In the genomic region with DNA sequence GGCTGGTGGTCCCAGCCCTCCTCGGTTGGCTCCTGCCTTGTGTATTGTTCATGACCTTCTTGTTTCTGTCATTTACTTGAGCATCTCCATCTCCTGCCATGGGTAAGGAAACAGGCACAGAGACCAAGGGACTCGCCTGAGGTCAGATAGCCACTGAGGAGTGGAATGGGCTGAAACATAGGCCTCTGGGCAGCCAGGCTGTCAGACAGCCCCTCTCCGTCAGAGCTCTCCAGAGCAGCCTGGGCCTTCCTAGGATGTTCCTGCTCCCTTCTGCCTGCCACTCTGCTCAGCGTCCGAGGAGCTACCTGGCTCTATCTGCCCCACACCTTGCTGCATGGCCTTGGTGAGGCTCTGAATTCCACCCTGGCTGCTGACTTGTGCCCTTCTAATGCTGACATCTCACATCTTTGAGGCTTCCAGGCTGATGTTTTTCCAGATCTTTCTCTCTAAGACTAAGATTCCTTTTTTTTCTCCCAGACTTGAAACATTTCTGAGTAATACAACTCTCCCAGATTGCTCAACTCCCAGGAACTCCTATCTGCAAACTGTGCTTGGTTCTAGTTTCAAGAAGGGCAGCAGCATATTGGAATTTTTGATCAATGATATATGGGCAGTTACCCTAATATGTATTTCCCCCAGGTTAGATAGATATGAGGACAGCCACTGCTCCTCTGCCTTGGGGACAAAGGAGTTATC, we compare ENCODE assay signal across 10 cellular contexts.
DNase-seq lines count a peak whose midpoint lies in the region; ATAC-seq, FAIRE-seq and TF ChIP-seq lines count a peak whose summit lies in the region.
"Had no signal": no experiment of that assay in that cellular context is flagged by ENCODE, and none has a peak within 500 bp of the region (broad histone marks: within the 10 kb centered on the region; RNA-seq: fewer than 3 reads in every experiment).

No MANE protein-coding gene starts in this region.

- FAIRE-seq in GM12892 (lab: Jason Lieb, UNC), result no peak

- H3K9me3 ChIP-seq in right cardiac atrium (ENCODE audit: control insufficient read depth, low read length), result no peaks in the 10 kb centered on the region

- in situ Hi-C loops in astrocyte of the spinal cord (cut with HindIII; ENCODE audit: low sequenced_read_pairs), result no loop called here

- H3K9me3 Mint-ChIP-seq in activated naive CD4-positive, alpha-beta T cell treated with anti-CD3 and anti-CD28 coated beads, Interleukin-2, amount 50 U/mL, for 72 hours, result no peaks in the 10 kb centered on the region

- DNase-seq in COLO829 (ENCODE audit: low spot score) (peak; percentile 45), astrocyte of the spinal cord (ENCODE audit: low read depth, low spot score) (peak; percentile 70), right cardiac atrium (no peak), GM12892 (ENCODE audit: insufficient read length) (no peak)
- no peak for DNase-seq in activated naive CD4-positive, alpha-beta T cell treated with anti-CD3 and anti-CD28 coated beads, Interleukin-2, amount 50 U/mL, for 72 hours (ENCODE audit: low spot score in 2 of 2)
- DNase-seq: activated naive CD4-positive, alpha-beta T cell treated with anti-CD3 and anti-CD28 coated beads, Interleukin-2, amount 50 U/mL, for 16 hours; DND-41 had no signal

- peak; percentile 10 to 41 for ATAC-seq in right cardiac atrium
- ATAC-seq in activated naive CD4-positive, alpha-beta T cell treated with anti-CD3 and anti-CD28 coated beads, Interleukin-2, amount 50 U/mL, for 72 hours, result no peak
- ATAC-seq in HG03095 (IDR thresholded peaks at IDR 0.05; ENCODE audit: unreplicated experiment), result no peak
- no peak for ATAC-seq in HG03159 (IDR thresholded peaks at IDR 0.05; ENCODE audit: unreplicated experiment)

- H3K4me3 ChIP-seq in astrocyte of the spinal cord (ENCODE audit: low read depth, low read length) (no peak overlapping the region), right cardiac atrium (ENCODE audit: low read length) (no peak overlapping the region), skin epidermis (no peak overlapping the region)

- H3K27ac Mint-ChIP-seq in activated naive CD4-positive, alpha-beta T cell treated with anti-CD3 and anti-CD28 coated beads, Interleukin-2, amount 50 U/mL, for 72 hours, result no peak overlapping the region

- H3K36me3 Mint-ChIP-seq in activated naive CD4-positive, alpha-beta T cell treated with anti-CD3 and anti-CD28 coated beads, Interleukin-2, amount 50 U/mL, for 72 hours, result no peaks in the 10 kb centered on the region

- intact Hi-C loops in right cardiac atrium (cut with DNase I), result loop anchor here in 1 of 4 donors (5.0 kb wide), 1 partner anchor 36 kb away; no protein-coding TSS in a partner anchor

- no peaks in the 10 kb centered on the region for H3K27me3 ChIP-seq in right cardiac atrium (ENCODE audit: control insufficient read depth, insufficient read depth)

- 41% methylated on average over 5 of the region's 5 CpGs for WGBS in right cardiac atrium

- peaks cover 44% of the 10 kb centered on the region for H3K4me1 ChIP-seq in right cardiac atrium (ENCODE audit: control insufficient read depth, insufficient read depth, low read length)

- no peak for TF ChIP-seq POLR2A in GM12892 (IDR thresholded peaks at IDR 0.05; ENCODE audit: low read depth, low read length)

- H3K27ac ChIP-seq in right cardiac atrium (ENCODE audit: low read length) (peak overlapping the region; percentile 97), skin epidermis (peak overlapping the region in 20 of 21 experiments; percentile 63 to 88 (median 80))

- TF ChIP-seq CTCF in astrocyte of the spinal cord (IDR thresholded peaks at IDR 0.05; ENCODE audit: low read depth, low read length), result no peak

Comparison
In these comparisons a context has a peak if more than half of its experiments do, and no peak if none do; other contexts are left out.
1. DNase-seq: peak in COLO829 (single experiment) and astrocyte of the spinal cord (single experiment); none in right cardiac atrium (0 of 3), activated naive CD4-positive, alpha-beta T cell treated with anti-CD3 and anti-CD28 coated beads, Interleukin-2, amount 50 U/mL, for 72 hours (0 of 2) and GM12892 (single experiment).
2. ATAC-seq: peak in right cardiac atrium (2 of 2); none in activated naive CD4-positive, alpha-beta T cell treated with anti-CD3 and anti-CD28 coated beads, Interleukin-2, amount 50 U/mL, for 72 hours (0 of 2), HG03095 (single experiment) and HG03159 (single experiment).